Comparison of ENCODE assay signal across 18 cellular contexts in the genomic region with DNA sequence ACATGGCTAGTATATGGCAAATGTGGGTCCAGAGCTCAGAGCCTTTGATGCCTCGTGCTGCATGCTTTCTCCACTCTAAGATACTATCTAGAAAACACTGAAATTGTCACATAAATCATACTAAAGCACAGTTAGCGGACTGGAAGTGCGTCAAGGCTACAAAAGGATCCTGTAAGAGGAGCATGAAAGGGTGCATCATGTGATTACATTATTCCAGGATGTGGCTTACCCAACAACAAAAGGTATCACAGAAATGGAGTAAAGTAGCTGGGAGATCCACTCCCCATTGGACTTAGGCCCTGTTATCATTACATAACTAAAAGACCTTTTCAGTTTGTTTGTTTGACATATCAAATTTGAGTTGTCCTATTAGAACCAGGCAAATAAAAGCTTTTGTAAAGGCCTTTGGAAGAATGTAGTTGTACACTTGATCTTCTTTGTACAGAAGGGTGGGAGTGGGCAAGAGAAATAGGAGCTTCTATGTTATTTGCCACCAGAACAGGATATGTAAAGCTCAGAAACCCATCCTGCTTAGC. TPM values are rescaled to one million over a fixed set of nuclear protein-coding genes. Genes with fewer than 3 reads are reported as not detected.
DNase-seq lines count a peak whose midpoint lies in the region; ATAC-seq, FAIRE-seq and TF ChIP-seq lines count a peak whose summit lies in the region.
"Had no signal": no experiment of that assay in that cellular context is flagged by ENCODE, and none has a peak within 500 bp of the region (broad histone marks: within the 10 kb centered on the region; RNA-seq: fewer than 3 reads in every experiment).

No MANE protein-coding gene starts in this region.

- H3K9ac ChIP-seq in HepG2 (ENCODE audit: insufficient read depth, low read depth, low read length), result peak overlapping the region; percentile 23; the same call in 1 of the 2 replicates

- no peaks in the 10 kb centered on the region for H3K36me3 ChIP-seq in CD8-positive, alpha-beta T cell (ENCODE audit: insufficient read depth, low read length)
- peaks cover 4 to 11% of the 10 kb centered on the region in 2 experiments; a peak in 3 of 5 replicates for H3K36me3 ChIP-seq in HepG2 (replicated peaks in 1 of 2; ENCODE audit: control insufficient read depth in 1 of 2, insufficient read depth in 2 of 2, low read length in 2 of 2)
- H3K36me3 ChIP-seq: ascending aorta had no signal

- no peak overlapping the region for H2AFZ ChIP-seq in HepG2 (ENCODE audit: low read length)

- no peaks in the 10 kb centered on the region for H3K27me3 ChIP-seq in CD8-positive, alpha-beta T cell (ENCODE audit: insufficient read depth, low read length)
- H3K27me3 ChIP-seq in HepG2 (ENCODE audit: control insufficient read depth in 1 of 2, insufficient read depth in 2 of 2, low read length in 2 of 2), result no peaks in the 10 kb centered on the region
- H3K27me3 ChIP-seq: ascending aorta, spleen, testis had no signal

- H3K9me3 ChIP-seq in CD8-positive, alpha-beta T cell (ENCODE audit: low read length), result no peaks in the 10 kb centered on the region
- no peaks in the 10 kb centered on the region for H3K9me3 ChIP-seq in HepG2 (ENCODE audit: low read length)
- H3K9me3 ChIP-seq: ascending aorta, spleen, testis had no signal

- H3K36me3 Mint-ChIP-seq in CD8-positive, alpha-beta T cell, result peaks cover 5% of the 10 kb centered on the region
- H3K36me3 Mint-ChIP-seq: natural killer cell treated with Interleukin-12 subunit alpha and Interleukin-12 subunit beta and Interleukin-15 and Interleukin-18, amount 100 ng/mL, for 72 hours had no signal

- no peak overlapping the region for H3K4me3 Mint-ChIP-seq in CD8-positive, alpha-beta T cell
- H3K4me3 Mint-ChIP-seq: activated CD4-positive, alpha-beta T cell treated with anti-CD3 and anti-CD28 coated beads for 36 hours; natural killer cell treated with Interleukin-12 subunit alpha and Interleukin-12 subunit beta and Interleukin-15 and Interleukin-18, amount 100 ng/mL, for 72 hours had no signal

- peaks cover 27% of the 10 kb centered on the region for H3K4me1 Mint-ChIP-seq in CD8-positive, alpha-beta T cell (ENCODE audit: low read depth)

- intact Hi-C loops in CD8-positive, alpha-beta T cell (cut with DNase I, micrococcal nuclease), result loop anchor here in 1 of 2 experiments (10.0 kb wide), 1 partner anchor 1593 kb away; the partner anchor contains the start of gene DNAJC25
- intact Hi-C loops in HepG2 (cut with micrococcal nuclease; ENCODE audit: unreplicated experiment), result no loop called here

- no peaks in the 10 kb centered on the region for H3K9me3 Mint-ChIP-seq in CD8-positive, alpha-beta T cell
- H3K9me3 Mint-ChIP-seq: natural killer cell treated with Interleukin-12 subunit alpha and Interleukin-12 subunit beta and Interleukin-15 and Interleukin-18, amount 100 ng/mL, for 72 hours had no signal

- in situ Hi-C loops in SK-MEL-5 (cut with HindIII; ENCODE audit: low pct_unique_long_range_greater_than_20kb, low sequenced_read_pairs), result no loop called here
- in situ Hi-C loops in HepG2 (cut with HindIII; ENCODE audit: extremely low pct_ligation_motif_present, low pct_unique_long_range_greater_than_20kb), result no loop called here

- TF ChIP-seq RAD21 in HepG2 (CRISPR knock-in tag; IDR thresholded peaks at IDR 0.05), result no peak

- TF ChIP-seq POLR2A in GM12891 (IDR thresholded peaks at IDR 0.05; ENCODE audit: low read depth, low read length) (no peak), HepG2 (IDR thresholded peaks at IDR 0.05; ENCODE audit: insufficient read depth in 1 of 2, low read depth in 2 of 2, low read length in 2 of 2) (no peak)

- WGBS in HepG2 (ENCODE audit: low lambda C conversion rate), result 23% methylated on average over 3 of the region's 3 CpGs

- DNase-seq in CD8-positive, alpha-beta T cell, result peak in 1 of 7 experiments; percentile 57
- DNase-seq in GM12891 (ENCODE audit: insufficient read length, low spot score) (no peak), SK-MEL-5 (ENCODE audit: low read depth, low spot score) (peak; percentile 100), HepG2 (ENCODE audit: low spot score) (peak; percentile 94), RCC 7860 (ENCODE audit: low spot score) (no peak), DMS53 (lab: John Stamatoyannopoulos, UW) (no peak)
- DNase-seq: activated CD4-positive, alpha-beta T cell treated with anti-CD3 and anti-CD28 coated beads for 36 hours; activated gamma-delta T cell treated with Interleukin-2 at 50 U/mL for 16 hours; DMS 273 treated with DMSO at 0.1 percent for 48 hours; mammary epithelial cell; MM.1S; NCI-H2171 treated with DMSO at 0.1 percent for 48 hours; spleen; testis had no signal

- ATAC-seq in CD8-positive, alpha-beta T cell, result peak; percentile 80
- ATAC-seq in HepG2 (peak; percentile 91), HG03196 (IDR thresholded peaks at IDR 0.05; ENCODE audit: unreplicated experiment) (no peak)
- ATAC-seq: activated CD4-positive, alpha-beta T cell treated with anti-CD3 and anti-CD28 coated beads for 36 hours; natural killer cell treated with Interleukin-12 subunit alpha and Interleukin-12 subunit beta and Interleukin-15 and Interleukin-18, amount 100 ng/mL, for 72 hours had no signal

- peak in 1 of 2 experiments; percentile 57; a peak in 1 of 4 replicates for TF ChIP-seq EP300 in HepG2 (IDR thresholded peaks at IDR 0.05; ENCODE audit: low read depth in 2 of 2, low read length in 2 of 2)
- 0 out of 2 replicates have a peak, but pooled peaks have one; percentile 36 for TF ChIP-seq EP300 in HepG2 (CRISPR knock-in tag; IDR thresholded peaks at IDR 0.05; ENCODE audit: borderline replicate concordance)

- H4K20me1 ChIP-seq in HepG2 (ENCODE audit: insufficient read depth, low read length), result no peaks in the 10 kb centered on the region; the same call in 1 of the 2 replicates

- POLR2A ChIA-PET in CD8-positive, alpha-beta T cell (lab: Charles Lee), result no interaction called here
- POLR2A ChIA-PET in HepG2 (lab: Yijun Ruan, JAX), result interaction anchor here (0.7 to 1.8 kb wide), 7 partner anchors 8 to 182 kb away, joined by 3 to 12 read pairs (median 3); partner anchors contain the start of genes C9orf43, CDC26, POLE3 and PRPF4

- H3K27me3 Mint-ChIP-seq in CD8-positive, alpha-beta T cell (ENCODE audit: low read depth), result no peaks in the 10 kb centered on the region
- H3K27me3 Mint-ChIP-seq: activated CD4-positive, alpha-beta T cell treated with anti-CD3 and anti-CD28 coated beads for 36 hours; natural killer cell treated with Interleukin-12 subunit alpha and Interleukin-12 subunit beta and Interleukin-15 and Interleukin-18, amount 100 ng/mL, for 72 hours had no signal

- BruUV-seq in HepG2 (replicated peaks; lab: Mats Ljungman, UMichigan), result no TSS peak

- H3K4me2 ChIP-seq in HepG2 (ENCODE audit: low read depth, low read length), result peak overlapping the region; percentile 52

- peak overlapping the region; percentile 27 for H3K27ac Mint-ChIP-seq in CD8-positive, alpha-beta T cell
- H3K27ac Mint-ChIP-seq: activated CD4-positive, alpha-beta T cell treated with anti-CD3 and anti-CD28 coated beads for 36 hours; natural killer cell treated with Interleukin-12 subunit alpha and Interleukin-12 subunit beta and Interleukin-15 and Interleukin-18, amount 100 ng/mL, for 72 hours had no signal

- FAIRE-seq in GM12891 (lab: Jason Lieb, UNC), result peak; percentile 43
- FAIRE-seq in HepG2 (lab: Jason Lieb, UNC), result peak; percentile 73
- FAIRE-seq in RCC 7860 (lab: Jason Lieb, UNC), result no peak
- FAIRE-seq: islet of Langerhans had no signal

- TF ChIP-seq CTCF in CD8-positive, alpha-beta T cell (IDR thresholded peaks at IDR 0.05), result no peak
- no peak for TF ChIP-seq CTCF in HepG2 (CRISPR knock-in tag; IDR thresholded peaks at IDR 0.05)

- H3K4me3 ChIP-seq in CD8-positive, alpha-beta T cell (ENCODE audit: low read depth, low read length), result no peak overlapping the region
- no peak overlapping the region for H3K4me3 ChIP-seq in HepG2 (replicated peaks in 1 of 3; ENCODE audit: insufficient read depth in 1 of 3, low read depth in 2 of 3, low read length in 3 of 3)
- H3K4me3 ChIP-seq: ascending aorta, spleen, testis had no signal

- H3K4me1 ChIP-seq in CD8-positive, alpha-beta T cell (ENCODE audit: insufficient read depth, low read length), result peaks cover 6% of the 10 kb centered on the region
- H3K4me1 ChIP-seq in HepG2 (ENCODE audit: insufficient read depth, low read length), result peaks cover 85% of the 10 kb centered on the region
- H3K4me1 ChIP-seq: testis had no signal

- no peak overlapping the region for H3K27ac ChIP-seq in CD8-positive, alpha-beta T cell (ENCODE audit: low read depth, low read length)
- peak overlapping the region; percentile 73 for H3K27ac ChIP-seq in HepG2 (ENCODE audit: extremely low read length, insufficient read depth, low read length)
- H3K27ac ChIP-seq: ascending aorta, testis had no signal

- CTCF ChIA-PET in CD8-positive, alpha-beta T cell (lab: Charles Lee), result interaction anchor here (1.9 kb wide), 1 partner anchor 46 kb away, joined by 10 read pairs; the partner anchor contains the start of gene CDC26
- CTCF ChIA-PET in HepG2 (lab: Yijun Ruan, JAX; ENCODE audit: low intra/inter-chr PET ratio, low total read pairs), result no interaction called here

- H3K79me2 ChIP-seq in HepG2 (ENCODE audit: insufficient read depth, low read length), result peaks cover 86% of the 10 kb centered on the region

RNA-seq across cellular contexts. Expression of gene SLC31A1, which starts 6.9 kb away (rescaled TPM):
- total RNA-seq in CD8-positive, alpha-beta T cell, result 1 to 10 TPM; 8.7 to 9.6 TPM
- 7.8 TPM for polyA plus RNA-seq in GM12891 (2012; ENCODE audit: low read depth, missing spikeins)
- 104 and 105 TPM in 2 replicates for total RNA-seq in SK-MEL-5 (2014; rRNA removed; shearing (Covaris generic))
- polyA plus RNA-seq in SK-MEL-5 (2015; cell fraction: cytosol; rRNA removed), result 114 and 130 TPM in 2 replicates
- 22.1 and 27.6 TPM in 2 replicates for polyA plus RNA-seq in SK-MEL-5 (2015; cell fraction: nucleus; rRNA removed)
- 45.9 and 70.0 TPM in 2 replicates for total RNA-seq in HepG2 (2016; rRNA removed; fragmentation: Illumina TruSeq; extraction: Trizol)
- total RNA-seq in HepG2 (2016; cell fraction: cytosol; rRNA removed; fragmentation: Illumina TruSeq; extraction: Trizol; ENCODE audit: low read depth), result 7.1 and 7.4 TPM in 2 replicates
- 48.2 and 69.3 TPM in 2 replicates for total RNA-seq in HepG2 (2016; cell fraction: insoluble cytoplasmic fraction; rRNA removed; fragmentation: Illumina TruSeq; extraction: Trizol)
- total RNA-seq in HepG2 (2016; cell fraction: membrane; rRNA removed; fragmentation: Illumina TruSeq; extraction: Trizol), result 23.8 and 25.3 TPM in 2 replicates
- total RNA-seq in HepG2 (2016; cell fraction: nucleus; rRNA removed; fragmentation: Illumina TruSeq; extraction: Trizol), result 54.0 and 61.5 TPM in 2 replicates
- polyA plus RNA-seq in HepG2 (2011; rRNA removed), result 51.3 and 62.9 TPM in 2 replicates
- 44.6 and 59.9 TPM in 2 replicates for polyA plus RNA-seq in HepG2 (2011; cell fraction: cytosol; rRNA removed)
- 10.5 and 11.9 TPM in 2 replicates for polyA plus RNA-seq in HepG2 (2011; cell fraction: nucleus; rRNA removed)
- polyA plus RNA-seq in HepG2 (2012), result 69.2 and 75.5 TPM in 2 replicates
- polyA plus RNA-seq in HepG2 (2016; cell fraction: cytosol; fragmentation: Illumina TruSeq; extraction: Trizol; ENCODE audit: low read depth), result 5.7 TPM in 2 replicates
- polyA plus RNA-seq in HepG2 (2016; cell fraction: insoluble cytoplasmic fraction; fragmentation: Illumina TruSeq; extraction: Trizol; ENCODE audit: low read depth), result 37.4 and 41.3 TPM in 2 replicates
- polyA plus RNA-seq in HepG2 (2016; cell fraction: membrane; fragmentation: Illumina TruSeq; extraction: Trizol; ENCODE audit: low read depth), result 10.6 and 10.8 TPM in 2 replicates
- polyA plus RNA-seq in HepG2 (2016; cell fraction: nucleus; fragmentation: Illumina TruSeq; extraction: Trizol; ENCODE audit: insufficient read depth, low read depth), result 58.2 and 58.6 TPM in 2 replicates
- polyA minus RNA-seq in HepG2 (2011; rRNA and poly(A)+ RNA removed; ENCODE audit: low replicate concordance), result 30.4 and 51.6 TPM in 2 replicates
- 38.5 and 48.4 TPM in 2 replicates for polyA minus RNA-seq in HepG2 (2011; cell fraction: cytosol; rRNA and poly(A)+ RNA removed)
- 28.3 and 33.1 TPM in 2 replicates for polyA minus RNA-seq in HepG2 (2011; cell fraction: nucleus; rRNA and poly(A)+ RNA removed)

RNA-seq across cellular contexts. Expression of gene FKBP15, which starts 7.1 kb away (rescaled TPM):
- 1 to 10 TPM; 8.7 to 8.9 TPM for total RNA-seq in CD8-positive, alpha-beta T cell
- 22.1 TPM for polyA plus RNA-seq in GM12891 (2012; ENCODE audit: low read depth, missing spikeins)
- total RNA-seq in SK-MEL-5 (2014; rRNA removed; shearing (Covaris generic)), result 34.9 and 35.1 TPM in 2 replicates
- 24.9 and 31.1 TPM in 2 replicates for polyA plus RNA-seq in SK-MEL-5 (2015; cell fraction: cytosol; rRNA removed)
- polyA plus RNA-seq in SK-MEL-5 (2015; cell fraction: nucleus; rRNA removed), result 92.2 and 112 TPM in 2 replicates
- 11.8 and 12.3 TPM in 2 replicates for total RNA-seq in HepG2 (2016; rRNA removed; fragmentation: Illumina TruSeq; extraction: Trizol)
- 1.6 and 2.1 TPM in 2 replicates for total RNA-seq in HepG2 (2016; cell fraction: cytosol; rRNA removed; fragmentation: Illumina TruSeq; extraction: Trizol; ENCODE audit: low read depth)
- 11.1 and 11.2 TPM in 2 replicates for total RNA-seq in HepG2 (2016; cell fraction: insoluble cytoplasmic fraction; rRNA removed; fragmentation: Illumina TruSeq; extraction: Trizol)
- total RNA-seq in HepG2 (2016; cell fraction: membrane; rRNA removed; fragmentation: Illumina TruSeq; extraction: Trizol), result 2.8 and 3.5 TPM in 2 replicates
- 17.2 and 17.6 TPM in 2 replicates for total RNA-seq in HepG2 (2016; cell fraction: nucleus; rRNA removed; fragmentation: Illumina TruSeq; extraction: Trizol)
- polyA plus RNA-seq in HepG2 (2011; rRNA removed), result 18.6 and 23.4 TPM in 2 replicates
- polyA plus RNA-seq in HepG2 (2011; cell fraction: cytosol; rRNA removed), result 8.3 and 8.9 TPM in 2 replicates
- polyA plus RNA-seq in HepG2 (2011; cell fraction: nucleus; rRNA removed), result 26.9 and 27.4 TPM in 2 replicates
- polyA plus RNA-seq in HepG2 (2012), result 7.2 and 7.5 TPM in 2 replicates
- polyA plus RNA-seq in HepG2 (2016; cell fraction: cytosol; fragmentation: Illumina TruSeq; extraction: Trizol; ENCODE audit: low read depth), result 0.44 and 0.62 TPM in 2 replicates
- polyA plus RNA-seq in HepG2 (2016; cell fraction: insoluble cytoplasmic fraction; fragmentation: Illumina TruSeq; extraction: Trizol; ENCODE audit: low read depth), result 10.7 and 10.8 TPM in 2 replicates
- 1.1 and 1.2 TPM in 2 replicates for polyA plus RNA-seq in HepG2 (2016; cell fraction: membrane; fragmentation: Illumina TruSeq; extraction: Trizol; ENCODE audit: low read depth)
- 19.2 and 19.7 TPM in 2 replicates for polyA plus RNA-seq in HepG2 (2016; cell fraction: nucleus; fragmentation: Illumina TruSeq; extraction: Trizol; ENCODE audit: insufficient read depth, low read depth)
- 78.1 and 115 TPM in 2 replicates for polyA minus RNA-seq in HepG2 (2011; rRNA and poly(A)+ RNA removed; ENCODE audit: low replicate concordance)
- 9.3 and 13.0 TPM in 2 replicates for polyA minus RNA-seq in HepG2 (2011; cell fraction: cytosol; rRNA and poly(A)+ RNA removed)
- polyA minus RNA-seq in HepG2 (2011; cell fraction: nucleus; rRNA and poly(A)+ RNA removed), result 46.9 and 55.0 TPM in 2 replicates

RNA-seq across cellular contexts. Expression of gene CDC26, which starts 47.2 kb away (rescaled TPM):
- total RNA-seq in CD8-positive, alpha-beta T cell, result 10 to 100 TPM; 13.1 TPM
- 41.6 TPM for polyA plus RNA-seq in GM12891 (2012; ENCODE audit: low read depth, missing spikeins)
- total RNA-seq in SK-MEL-5 (2014; rRNA removed; shearing (Covaris generic)), result 33.7 and 44.8 TPM in 2 replicates
- polyA plus RNA-seq in SK-MEL-5 (2015; cell fraction: cytosol; rRNA removed), result 25.8 and 32.8 TPM in 2 replicates
- 17.4 and 20.0 TPM in 2 replicates for polyA plus RNA-seq in SK-MEL-5 (2015; cell fraction: nucleus; rRNA removed)
- total RNA-seq in HepG2 (2016; rRNA removed; fragmentation: Illumina TruSeq; extraction: Trizol), result 57.9 and 66.0 TPM in 2 replicates
- 64.4 and 64.9 TPM in 2 replicates for total RNA-seq in HepG2 (2016; cell fraction: cytosol; rRNA removed; fragmentation: Illumina TruSeq; extraction: Trizol; ENCODE audit: low read depth)
- total RNA-seq in HepG2 (2016; cell fraction: insoluble cytoplasmic fraction; rRNA removed; fragmentation: Illumina TruSeq; extraction: Trizol), result 53.6 and 69.9 TPM in 2 replicates
- 78.0 and 88.8 TPM in 2 replicates for total RNA-seq in HepG2 (2016; cell fraction: membrane; rRNA removed; fragmentation: Illumina TruSeq; extraction: Trizol)
- 17.0 and 19.2 TPM in 2 replicates for total RNA-seq in HepG2 (2016; cell fraction: nucleus; rRNA removed; fragmentation: Illumina TruSeq; extraction: Trizol)
- 20.2 and 26.6 TPM in 2 replicates for polyA plus RNA-seq in HepG2 (2011; rRNA removed)
- 11.5 and 18.2 TPM in 2 replicates for polyA plus RNA-seq in HepG2 (2011; cell fraction: cytosol; rRNA removed)
- 4.6 and 8.4 TPM in 2 replicates for polyA plus RNA-seq in HepG2 (2011; cell fraction: nucleus; rRNA removed)
- 26.6 and 34.8 TPM in 2 replicates for polyA plus RNA-seq in HepG2 (2012)
- 68.5 and 88.0 TPM in 2 replicates for polyA plus RNA-seq in HepG2 (2016; cell fraction: cytosol; fragmentation: Illumina TruSeq; extraction: Trizol; ENCODE audit: low read depth)
- 70.2 and 81.1 TPM in 2 replicates for polyA plus RNA-seq in HepG2 (2016; cell fraction: insoluble cytoplasmic fraction; fragmentation: Illumina TruSeq; extraction: Trizol; ENCODE audit: low read depth)
- 72.0 and 84.6 TPM in 2 replicates for polyA plus RNA-seq in HepG2 (2016; cell fraction: membrane; fragmentation: Illumina TruSeq; extraction: Trizol; ENCODE audit: low read depth)
- 35.6 and 37.3 TPM in 2 replicates for polyA plus RNA-seq in HepG2 (2016; cell fraction: nucleus; fragmentation: Illumina TruSeq; extraction: Trizol; ENCODE audit: insufficient read depth, low read depth)
- polyA minus RNA-seq in HepG2 (2011; rRNA and poly(A)+ RNA removed; ENCODE audit: low replicate concordance), result 1.8 and 6.6 TPM in 2 replicates
- polyA minus RNA-seq in HepG2 (2011; cell fraction: cytosol; rRNA and poly(A)+ RNA removed), result 6.4 and 6.8 TPM in 2 replicates
- polyA minus RNA-seq in HepG2 (2011; cell fraction: nucleus; rRNA and poly(A)+ RNA removed), result 6.2 and 6.6 TPM in 2 replicates

RNA-seq across cellular contexts. Expression of gene PRPF4, which starts 47.3 kb away (rescaled TPM):
- 10 to 100 TPM; 24.4 to 24.8 TPM for total RNA-seq in CD8-positive, alpha-beta T cell
- 20.9 TPM for polyA plus RNA-seq in GM12891 (2012; ENCODE audit: low read depth, missing spikeins)
- total RNA-seq in SK-MEL-5 (2014; rRNA removed; shearing (Covaris generic)), result 44.7 and 59.0 TPM in 2 replicates
- 47.2 and 52.5 TPM in 2 replicates for polyA plus RNA-seq in SK-MEL-5 (2015; cell fraction: cytosol; rRNA removed)
- 23.8 and 25.5 TPM in 2 replicates for polyA plus RNA-seq in SK-MEL-5 (2015; cell fraction: nucleus; rRNA removed)
- 49.0 and 64.9 TPM in 2 replicates for total RNA-seq in HepG2 (2016; rRNA removed; fragmentation: Illumina TruSeq; extraction: Trizol)
- 8.0 and 8.5 TPM in 2 replicates for total RNA-seq in HepG2 (2016; cell fraction: cytosol; rRNA removed; fragmentation: Illumina TruSeq; extraction: Trizol; ENCODE audit: low read depth)
- 46.7 and 66.8 TPM in 2 replicates for total RNA-seq in HepG2 (2016; cell fraction: insoluble cytoplasmic fraction; rRNA removed; fragmentation: Illumina TruSeq; extraction: Trizol)
- total RNA-seq in HepG2 (2016; cell fraction: membrane; rRNA removed; fragmentation: Illumina TruSeq; extraction: Trizol), result 22.5 and 24.5 TPM in 2 replicates
- total RNA-seq in HepG2 (2016; cell fraction: nucleus; rRNA removed; fragmentation: Illumina TruSeq; extraction: Trizol), result 19.4 and 23.0 TPM in 2 replicates
- polyA plus RNA-seq in HepG2 (2011; rRNA removed), result 10.3 and 11.1 TPM in 2 replicates
- polyA plus RNA-seq in HepG2 (2011; cell fraction: cytosol; rRNA removed), result 10.7 and 12.9 TPM in 2 replicates
- 6.0 and 8.7 TPM in 2 replicates for polyA plus RNA-seq in HepG2 (2011; cell fraction: nucleus; rRNA removed)
- polyA plus RNA-seq in HepG2 (2012), result 17.9 and 20.6 TPM in 2 replicates
- polyA plus RNA-seq in HepG2 (2016; cell fraction: cytosol; fragmentation: Illumina TruSeq; extraction: Trizol; ENCODE audit: low read depth), result 3.8 and 4.4 TPM in 2 replicates
- 55.6 and 56.7 TPM in 2 replicates for polyA plus RNA-seq in HepG2 (2016; cell fraction: insoluble cytoplasmic fraction; fragmentation: Illumina TruSeq; extraction: Trizol; ENCODE audit: low read depth)
- polyA plus RNA-seq in HepG2 (2016; cell fraction: membrane; fragmentation: Illumina TruSeq; extraction: Trizol; ENCODE audit: low read depth), result 11.3 and 13.5 TPM in 2 replicates
- polyA plus RNA-seq in HepG2 (2016; cell fraction: nucleus; fragmentation: Illumina TruSeq; extraction: Trizol; ENCODE audit: insufficient read depth, low read depth), result 27.1 and 29.6 TPM in 2 replicates
- 10.5 and 29.0 TPM in 2 replicates for polyA minus RNA-seq in HepG2 (2011; rRNA and poly(A)+ RNA removed; ENCODE audit: low replicate concordance)
- 9.0 and 11.3 TPM in 2 replicates for polyA minus RNA-seq in HepG2 (2011; cell fraction: cytosol; rRNA and poly(A)+ RNA removed)
- polyA minus RNA-seq in HepG2 (2011; cell fraction: nucleus; rRNA and poly(A)+ RNA removed), result 6.8 and 10.8 TPM in 2 replicates

Comparison
In these comparisons a context has a peak if more than half of its experiments do, and no peak if none do; other contexts are left out.
1. DNase-seq: peak in SK-MEL-5 (single experiment) and HepG2 (single experiment); none in GM12891 (single experiment), RCC 7860 (single experiment) and DMS53 (single experiment).